In the genomic region with DNA sequence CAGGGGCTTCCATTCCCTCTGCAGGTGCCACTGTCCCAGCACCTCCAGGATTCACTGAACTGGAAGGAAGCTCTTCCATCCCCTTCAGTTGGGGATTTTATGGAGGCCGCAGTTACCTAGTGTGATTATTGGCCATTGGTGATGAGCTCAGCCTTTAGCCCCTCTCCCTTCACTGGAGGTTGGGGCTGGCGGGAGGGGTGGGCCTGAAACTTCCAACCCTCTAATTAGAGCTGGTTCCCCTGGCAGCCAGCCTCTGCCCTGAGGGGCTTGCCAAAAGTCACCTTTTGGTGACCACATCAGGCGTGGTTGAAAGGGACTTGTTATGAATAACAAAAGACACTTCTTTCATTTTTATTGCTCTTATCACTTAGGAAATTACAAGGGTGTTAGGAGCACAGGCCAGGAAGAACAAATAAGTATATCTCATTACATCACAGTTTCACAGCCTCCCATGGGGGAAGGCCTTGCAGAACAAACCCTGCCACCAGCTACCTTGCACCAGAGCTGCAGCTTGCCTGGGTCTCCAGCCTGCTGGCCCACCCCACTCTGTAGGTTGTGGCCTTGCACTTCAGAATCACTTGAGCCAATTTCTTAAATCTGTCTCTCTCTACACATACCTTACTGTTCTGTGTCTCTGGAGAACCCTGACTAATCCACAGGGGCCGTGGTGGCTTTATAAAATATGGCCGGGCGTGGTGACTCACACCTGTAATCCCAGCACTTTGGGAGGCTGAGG, we compare ENCODE assay signal across 1 cellular context.
TF ChIP-seq lines count a peak whose summit lies in the region.

No MANE protein-coding gene starts in this region.

TF ChIP-seq in SK-N-SH treated with all-trans-retinoic acid at 6 μM for 48 hours, 23 proteins besides CTCF, POLR2A, EP300 and RAD21 (continued from another document):
- TF ChIP-seq, protein P1, sequence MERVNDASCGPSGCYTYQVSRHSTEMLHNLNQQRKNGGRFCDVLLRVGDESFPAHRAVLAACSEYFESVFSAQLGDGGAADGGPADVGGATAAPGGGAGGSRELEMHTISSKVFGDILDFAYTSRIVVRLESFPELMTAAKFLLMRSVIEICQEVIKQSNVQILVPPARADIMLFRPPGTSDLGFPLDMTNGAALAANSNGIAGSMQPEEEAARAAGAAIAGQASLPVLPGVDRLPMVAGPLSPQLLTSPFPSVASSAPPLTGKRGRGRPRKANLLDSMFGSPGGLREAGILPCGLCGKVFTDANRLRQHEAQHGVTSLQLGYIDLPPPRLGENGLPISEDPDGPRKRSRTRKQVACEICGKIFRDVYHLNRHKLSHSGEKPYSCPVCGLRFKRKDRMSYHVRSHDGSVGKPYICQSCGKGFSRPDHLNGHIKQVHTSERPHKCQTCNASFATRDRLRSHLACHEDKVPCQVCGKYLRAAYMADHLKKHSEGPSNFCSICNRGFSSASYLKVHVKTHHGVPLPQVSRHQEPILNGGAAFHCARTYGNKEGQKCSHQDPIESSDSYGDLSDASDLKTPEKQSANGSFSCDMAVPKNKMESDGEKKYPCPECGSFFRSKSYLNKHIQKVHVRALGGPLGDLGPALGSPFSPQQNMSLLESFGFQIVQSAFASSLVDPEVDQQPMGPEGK (CRISPR knock-in tag; IDR thresholded peaks at IDR 0.05; ENCODE audit: borderline replicate concordance): no peak
- TF ChIP-seq ISL1 (CRISPR knock-in tag; IDR thresholded peaks at IDR 0.05) (no peak), ESRRG (CRISPR knock-in tag; IDR thresholded peaks at IDR 0.05) (no peak), ZNF70 (CRISPR knock-in tag; IDR thresholded peaks at IDR 0.05) (no peak)
- TF ChIP-seq, protein P2, sequence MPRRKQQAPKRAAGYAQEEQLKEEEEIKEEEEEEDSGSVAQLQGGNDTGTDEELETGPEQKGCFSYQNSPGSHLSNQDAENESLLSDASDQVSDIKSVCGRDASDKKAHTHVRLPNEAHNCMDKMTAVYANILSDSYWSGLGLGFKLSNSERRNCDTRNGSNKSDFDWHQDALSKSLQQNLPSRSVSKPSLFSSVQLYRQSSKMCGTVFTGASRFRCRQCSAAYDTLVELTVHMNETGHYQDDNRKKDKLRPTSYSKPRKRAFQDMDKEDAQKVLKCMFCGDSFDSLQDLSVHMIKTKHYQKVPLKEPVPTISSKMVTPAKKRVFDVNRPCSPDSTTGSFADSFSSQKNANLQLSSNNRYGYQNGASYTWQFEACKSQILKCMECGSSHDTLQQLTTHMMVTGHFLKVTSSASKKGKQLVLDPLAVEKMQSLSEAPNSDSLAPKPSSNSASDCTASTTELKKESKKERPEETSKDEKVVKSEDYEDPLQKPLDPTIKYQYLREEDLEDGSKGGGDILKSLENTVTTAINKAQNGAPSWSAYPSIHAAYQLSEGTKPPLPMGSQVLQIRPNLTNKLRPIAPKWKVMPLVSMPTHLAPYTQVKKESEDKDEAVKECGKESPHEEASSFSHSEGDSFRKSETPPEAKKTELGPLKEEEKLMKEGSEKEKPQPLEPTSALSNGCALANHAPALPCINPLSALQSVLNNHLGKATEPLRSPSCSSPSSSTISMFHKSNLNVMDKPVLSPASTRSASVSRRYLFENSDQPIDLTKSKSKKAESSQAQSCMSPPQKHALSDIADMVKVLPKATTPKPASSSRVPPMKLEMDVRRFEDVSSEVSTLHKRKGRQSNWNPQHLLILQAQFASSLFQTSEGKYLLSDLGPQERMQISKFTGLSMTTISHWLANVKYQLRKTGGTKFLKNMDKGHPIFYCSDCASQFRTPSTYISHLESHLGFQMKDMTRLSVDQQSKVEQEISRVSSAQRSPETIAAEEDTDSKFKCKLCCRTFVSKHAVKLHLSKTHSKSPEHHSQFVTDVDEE (CRISPR knock-in tag; IDR thresholded peaks at IDR 0.05): no peak
- TF ChIP-seq, protein P3, sequence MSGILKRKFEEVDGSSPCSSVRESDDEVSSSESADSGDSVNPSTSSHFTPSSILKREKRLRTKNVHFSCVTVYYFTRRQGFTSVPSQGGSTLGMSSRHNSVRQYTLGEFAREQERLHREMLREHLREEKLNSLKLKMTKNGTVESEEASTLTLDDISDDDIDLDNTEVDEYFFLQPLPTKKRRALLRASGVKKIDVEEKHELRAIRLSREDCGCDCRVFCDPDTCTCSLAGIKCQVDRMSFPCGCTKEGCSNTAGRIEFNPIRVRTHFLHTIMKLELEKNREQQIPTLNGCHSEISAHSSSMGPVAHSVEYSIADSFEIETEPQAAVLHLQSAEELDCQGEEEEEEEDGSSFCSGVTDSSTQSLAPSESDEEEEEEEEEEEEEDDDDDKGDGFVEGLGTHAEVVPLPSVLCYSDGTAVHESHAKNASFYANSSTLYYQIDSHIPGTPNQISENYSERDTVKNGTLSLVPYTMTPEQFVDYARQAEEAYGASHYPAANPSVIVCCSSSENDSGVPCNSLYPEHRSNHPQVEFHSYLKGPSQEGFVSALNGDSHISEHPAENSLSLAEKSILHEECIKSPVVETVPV (CRISPR knock-in tag; IDR thresholded peaks at IDR 0.05): no peak
- TF ChIP-seq, protein P4, sequence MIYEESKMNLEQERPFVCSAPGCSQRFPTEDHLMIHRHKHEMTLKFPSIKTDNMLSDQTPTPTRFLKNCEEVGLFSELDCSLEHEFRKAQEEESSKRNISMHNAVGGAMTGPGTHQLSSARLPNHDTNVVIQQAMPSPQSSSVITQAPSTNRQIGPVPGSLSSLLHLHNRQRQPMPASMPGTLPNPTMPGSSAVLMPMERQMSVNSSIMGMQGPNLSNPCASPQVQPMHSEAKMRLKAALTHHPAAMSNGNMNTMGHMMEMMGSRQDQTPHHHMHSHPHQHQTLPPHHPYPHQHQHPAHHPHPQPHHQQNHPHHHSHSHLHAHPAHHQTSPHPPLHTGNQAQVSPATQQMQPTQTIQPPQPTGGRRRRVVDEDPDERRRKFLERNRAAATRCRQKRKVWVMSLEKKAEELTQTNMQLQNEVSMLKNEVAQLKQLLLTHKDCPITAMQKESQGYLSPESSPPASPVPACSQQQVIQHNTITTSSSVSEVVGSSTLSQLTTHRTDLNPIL (CRISPR knock-in tag; IDR thresholded peaks at IDR 0.05; ENCODE audit: low read depth): no peak
